Comparison of ENCODE assay signal across 20 cellular contexts in the genomic region with DNA sequence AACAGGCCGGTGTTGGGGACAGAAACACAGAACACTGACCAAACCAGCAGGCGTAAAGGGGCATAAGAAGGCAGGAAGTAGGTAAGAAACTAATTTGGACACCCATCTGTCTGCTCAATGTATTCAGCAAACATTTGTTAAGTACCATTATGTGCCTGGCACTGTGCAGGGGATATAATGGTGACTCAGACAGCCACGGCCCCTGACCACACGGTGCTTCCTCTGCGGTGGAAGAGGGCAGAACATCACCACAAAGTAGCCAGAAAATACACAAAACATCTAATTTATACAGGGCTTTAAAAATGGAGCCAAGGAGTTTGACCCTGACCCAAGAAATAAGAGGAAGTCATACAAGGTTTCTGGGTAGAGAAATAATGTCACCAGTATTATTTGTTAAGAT. TPM values are rescaled to one million over a fixed set of nuclear protein-coding genes. Genes with fewer than 3 reads are reported as not detected.
DNase-seq lines count a peak whose midpoint lies in the region; ATAC-seq and TF ChIP-seq lines count a peak whose summit lies in the region.
"Had no signal": no experiment of that assay in that cellular context is flagged by ENCODE, and none has a peak within 500 bp of the region (broad histone marks: within the 10 kb centered on the region; RNA-seq: fewer than 3 reads in every experiment).

No MANE protein-coding gene starts in this region.

- H3K27ac ChIP-seq in IMR-90 (ENCODE audit: insufficient read depth, low read length) (peak overlapping the region; percentile 3; the same call in 1 of the 2 replicates), brain microvascular endothelial cell (peak overlapping the region; percentile 51), trophoblast cell (ENCODE audit: low read depth, low read length) (no peak overlapping the region), WERI-Rb-1 (no peak overlapping the region)
- H3K27ac ChIP-seq: ascending aorta, suprapubic skin had no signal

- no peaks in the 10 kb centered on the region for H3K79me2 ChIP-seq in trophoblast cell (ENCODE audit: control insufficient read depth, insufficient read depth, low read length, poor library complexity)

- peak overlapping the region; percentile 43 for H2BK5ac ChIP-seq in IMR-90 (ENCODE audit: low read depth, low read length, poor library complexity, severe bottlenecking)
- no peak overlapping the region for H2BK5ac ChIP-seq in trophoblast cell (ENCODE audit: low read depth, low read length, poor library complexity)

- dilution Hi-C loops in IMR-90 (cut with HindIII; ENCODE audit: low sequenced_read_pairs, unreplicated experiment), result no loop called here

- WGBS in IMR-90 (ENCODE audit: extremely low coverage in 2 of 2, insufficient read length in 1 of 2), 2 experiments, result 83% methylated on average over 1 of the region's 5 CpGs; no CpG with 5 or more reads in 1 of the 2 experiments
- whole genome bisulfite sequencing in trophoblast cell (ENCODE audit: extremely low coverage, insufficient coverage, insufficient read length), result no CpG with 5 or more reads among the region's 5 CpGs

- peaks cover 7% of the 10 kb centered on the region for H3K9me1 ChIP-seq in IMR-90 (ENCODE audit: insufficient read depth, low read length)

- H3K9me3 Mint-ChIP-seq in activated CD4-positive, alpha-beta T cell treated with anti-CD3 and anti-CD28 coated beads, Interleukin-2, amount 10 ng/mL, durations not matched to agents 7 days and 5 days, result no peaks in the 10 kb centered on the region
- H3K9me3 Mint-ChIP-seq: memory B cell had no signal

- no peak overlapping the region for H3K4me3 ChIP-seq in IMR-90 (ENCODE audit: insufficient read depth, low read depth, low read length)
- no peak overlapping the region for H3K4me3 ChIP-seq in brain microvascular endothelial cell (ENCODE audit: low read depth, low read length)
- H3K4me3 ChIP-seq in trophoblast cell (ENCODE audit: low read depth, low read length), result no peak overlapping the region
- H3K4me3 ChIP-seq in WERI-Rb-1 (ENCODE audit: low read depth, low read length), result no peak overlapping the region
- H3K4me3 ChIP-seq: ascending aorta, psoas muscle, suprapubic skin had no signal

- POLR2A ChIA-PET in IMR-90 (lab: Charles Lee; ENCODE audit: unreplicated experiment), result no interaction called here
- POLR2A ChIA-PET in activated CD4-positive, alpha-beta T cell treated with anti-CD3 and anti-CD28 coated beads, Interleukin-2, amount 10 ng/mL, durations not matched to agents 7 days and 5 days (lab: Charles Lee), result no interaction called here

- H4K12ac ChIP-seq in trophoblast cell (ENCODE audit: low read depth, low read length), result no peak overlapping the region

- H3K4ac ChIP-seq in IMR-90 (ENCODE audit: low read depth, low read length), result peak overlapping the region; percentile 45
- H3K4ac ChIP-seq in trophoblast cell (ENCODE audit: low read depth, low read length), result peak overlapping the region; percentile 57

- ATAC-seq in IMR-90 (ENCODE audit: low read depth), result no peak
- ATAC-seq in GM19463 (IDR thresholded peaks at IDR 0.05; ENCODE audit: unreplicated experiment), result no peak
- ATAC-seq: psoas muscle had no signal

- CTCF ChIA-PET in IMR-90 (lab: Yijun Ruan, JAX), result no interaction called here
- CTCF ChIA-PET in activated CD4-positive, alpha-beta T cell treated with anti-CD3 and anti-CD28 coated beads, Interleukin-2, amount 10 ng/mL, durations not matched to agents 7 days and 5 days (lab: Charles Lee), result interaction anchor here (1.0 kb wide), 1 partner anchor 13 kb away, joined by 3 read pairs; the partner anchor contains the start of gene DNAJC11

- H4K8ac ChIP-seq in IMR-90 (ENCODE audit: low read depth in 2 of 2, low read length in 2 of 2), result peak overlapping the region; percentile 22 to 58; a peak in 3 of 4 replicates
- H4K8ac ChIP-seq in trophoblast cell (ENCODE audit: low read depth, low read length), result no peak overlapping the region

- H3K56ac ChIP-seq in IMR-90 (ENCODE audit: extremely low read depth, insufficient read depth, low read length), result no peak overlapping the region

- no peak overlapping the region for H2BK12ac ChIP-seq in trophoblast cell (ENCODE audit: low read length)

- TF ChIP-seq POLR2A in IMR-90 (IDR thresholded peaks at IDR 0.05; ENCODE audit: low read depth, low read length), result no peak

- intact Hi-C loops in IMR-90 (cut with micrococcal nuclease), result no loop called here

- in situ Hi-C loops in IMR-90 (cut with MboI; ENCODE audit: low sequenced_read_pairs), result no loop called here
- in situ Hi-C loops in brain microvascular endothelial cell (cut with HindIII; ENCODE audit: low pct_ligation_motif_present, low sequenced_read_pairs), result no loop called here

- H3K9ac ChIP-seq in IMR-90 (ENCODE audit: low read depth, low read length) (no peak overlapping the region), trophoblast cell (ENCODE audit: low read length) (no peak overlapping the region)

- H3K27me3 ChIP-seq in IMR-90 (ENCODE audit: control insufficient read depth, insufficient read depth, low read length), result no peaks in the 10 kb centered on the region
- no peaks in the 10 kb centered on the region for H3K27me3 ChIP-seq in brain microvascular endothelial cell (replicated peaks)
- no peaks in the 10 kb centered on the region for H3K27me3 ChIP-seq in trophoblast cell (ENCODE audit: insufficient read depth, low read length)
- H3K27me3 ChIP-seq in WERI-Rb-1 (ENCODE audit: insufficient read depth, low read depth, severe bottlenecking), result no peaks in the 10 kb centered on the region
- H3K27me3 ChIP-seq: ascending aorta, suprapubic skin had no signal

- no TSS peak for BruUV-seq in IMR-90 (replicated peaks; lab: Mats Ljungman, UMichigan)

- no peak overlapping the region for H3K4me3 Mint-ChIP-seq in activated CD4-positive, alpha-beta T cell treated with anti-CD3 and anti-CD28 coated beads, Interleukin-2, amount 10 ng/mL, durations not matched to agents 7 days and 5 days
- H3K4me3 Mint-ChIP-seq: memory B cell had no signal

- H2AK9ac ChIP-seq in IMR-90 (replicated peaks; ENCODE audit: low read depth, low read length, poor library complexity), result peak overlapping the region; percentile 8

- DNase-seq in IMR-90 (peak; percentile 18), OCI-M1 (lab: John Stamatoyannopoulos, UW) (peak; percentile 18), brain microvascular endothelial cell (peak; percentile 44), trophoblast cell (no peak), WERI-Rb-1 (no peak)
- no peak for DNase-seq in activated CD4-positive, alpha-beta T cell treated with anti-CD3 and anti-CD28 coated beads, Interleukin-2, amount 10 ng/mL, durations not matched to agents 7 days and 5 days
- DNase-seq: activated CD8-positive, alpha-beta memory T cell treated with anti-CD3 and anti-CD28 coated beads, Interleukin-2, amount 50 U/mL, for 48 hours; activated naive CD4-positive, alpha-beta T cell; AML-193; hypothalamus; kidney; NCI-H1092 treated with DMSO at 0.1 percent for 48 hours; NCI-H524 treated with DMSO at 0.1 percent for 48 hours; psoas muscle; SIG-M5; stimulated activated CD8-positive, alpha-beta memory T cell treated with anti-CD3 and anti-CD28 coated beads, Interleukin-4, amount 100 ng/mL, for 48 hours had no signal

- no peaks in the 10 kb centered on the region for H3K27me3 Mint-ChIP-seq in activated CD4-positive, alpha-beta T cell treated with anti-CD3 and anti-CD28 coated beads, Interleukin-2, amount 10 ng/mL, durations not matched to agents 7 days and 5 days
- H3K27me3 Mint-ChIP-seq: memory B cell had no signal

- H3K36me3 ChIP-seq in IMR-90 (ENCODE audit: control insufficient read depth, insufficient read depth, low read length), result peaks cover 2% of the 10 kb centered on the region
- no peaks in the 10 kb centered on the region for H3K36me3 ChIP-seq in brain microvascular endothelial cell (replicated peaks)
- H3K36me3 ChIP-seq in trophoblast cell (ENCODE audit: control insufficient read depth in 1 of 2, insufficient read depth in 2 of 2, low read length in 2 of 2), result peaks cover 0 to 4% of the 10 kb centered on the region in 2 experiments
- H3K36me3 ChIP-seq in WERI-Rb-1, result no peaks in the 10 kb centered on the region
- H3K36me3 ChIP-seq: ascending aorta, suprapubic skin had no signal

- H2AFZ ChIP-seq in IMR-90 (replicated peaks; ENCODE audit: low read length, poor library complexity) (no peak overlapping the region), trophoblast cell (ENCODE audit: insufficient read depth, low read length, poor library complexity) (no peak overlapping the region)

- H4K5ac ChIP-seq in IMR-90 (ENCODE audit: low read depth, low read length), result peak overlapping the region; percentile 60; the same call in 1 of the 2 replicates

- H3K79me1 ChIP-seq in IMR-90 (ENCODE audit: low read depth in 1 of 2, low read length in 2 of 2) (peaks cover 30 to 63% of the 10 kb centered on the region in 2 experiments), trophoblast cell (ENCODE audit: low read length) (no peaks in the 10 kb centered on the region)

- H3K18ac ChIP-seq in IMR-90 (ENCODE audit: low read depth, low read length), result no peak overlapping the region
- no peak overlapping the region for H3K18ac ChIP-seq in trophoblast cell (ENCODE audit: low read length)

- H3K23ac ChIP-seq in IMR-90 (ENCODE audit: low read depth, low read length) (peak overlapping the region; percentile 17; the same call in 1 of the 2 replicates), trophoblast cell (ENCODE audit: low read length) (no peak overlapping the region)

- no peaks in the 10 kb centered on the region for H3K36me3 Mint-ChIP-seq in activated CD4-positive, alpha-beta T cell treated with anti-CD3 and anti-CD28 coated beads, Interleukin-2, amount 10 ng/mL, durations not matched to agents 7 days and 5 days (ENCODE audit: low read depth)

- no peak for TF ChIP-seq RAD21 in IMR-90 (IDR thresholded peaks at IDR 0.05; ENCODE audit: low read length)

- no peak overlapping the region for H3K4me2 ChIP-seq in IMR-90 (ENCODE audit: low read depth, low read length)
- no peak overlapping the region for H3K4me2 ChIP-seq in trophoblast cell (ENCODE audit: low read length)

- H3K9me3 ChIP-seq in IMR-90 (ENCODE audit: control insufficient read depth, insufficient read depth, low read length) (no peaks in the 10 kb centered on the region), trophoblast cell (ENCODE audit: insufficient read depth, low read depth, low read length) (no peaks in the 10 kb centered on the region), WERI-Rb-1 (ENCODE audit: severe bottlenecking) (no peaks in the 10 kb centered on the region)
- H3K9me3 ChIP-seq: ascending aorta, psoas muscle, suprapubic skin had no signal

- H3K4me1 ChIP-seq in IMR-90 (ENCODE audit: control insufficient read depth, insufficient read depth, low read length), result peaks cover 15% of the 10 kb centered on the region
- H3K4me1 ChIP-seq in trophoblast cell (ENCODE audit: control insufficient read depth in 1 of 2, insufficient read depth in 2 of 2, low read length in 2 of 2), result no peaks in the 10 kb centered on the region
- H3K4me1 ChIP-seq: ascending aorta, suprapubic skin had no signal

- peak overlapping the region; percentile 57 for H2BK20ac ChIP-seq in IMR-90 (ENCODE audit: low read depth, low read length)

- no peak overlapping the region for H3K27ac Mint-ChIP-seq in activated CD4-positive, alpha-beta T cell treated with anti-CD3 and anti-CD28 coated beads, Interleukin-2, amount 10 ng/mL, durations not matched to agents 7 days and 5 days
- H3K27ac Mint-ChIP-seq: memory B cell had no signal

- H3K4me1 Mint-ChIP-seq in activated CD4-positive, alpha-beta T cell treated with anti-CD3 and anti-CD28 coated beads, Interleukin-2, amount 10 ng/mL, durations not matched to agents 7 days and 5 days, result peaks cover 14% of the 10 kb centered on the region

- H4K20me1 ChIP-seq in IMR-90 (ENCODE audit: insufficient read depth, low read length), result peaks cover 4% of the 10 kb centered on the region; the same call in 1 of the 2 replicates

- H3K14ac ChIP-seq in IMR-90 (replicated peaks; ENCODE audit: low read depth, low read length), result 0 out of 2 replicates have a peak overlapping the region, but pooled peaks have one; percentile 37
- no peak overlapping the region for H3K14ac ChIP-seq in trophoblast cell (ENCODE audit: low read length)

- peak overlapping the region; percentile 30; the same call in 1 of the 3 replicates for H2BK15ac ChIP-seq in IMR-90 (ENCODE audit: low read depth, low read length)

- H2AK5ac ChIP-seq in IMR-90 (ENCODE audit: low read depth, low read length) (peak overlapping the region; percentile 71; the same call in 1 of the 2 replicates), trophoblast cell (ENCODE audit: low read length) (no peak overlapping the region)

- TF ChIP-seq CTCF in IMR-90 (conservative IDR thresholded peaks at IDR 0.05; ENCODE audit: low read depth, low read length), result no peak
- no peak for TF ChIP-seq CTCF in brain microvascular endothelial cell (IDR thresholded peaks at IDR 0.05; ENCODE audit: low read depth, low read length, missing control alignments)
- TF ChIP-seq CTCF in WERI-Rb-1 (IDR thresholded peaks at IDR 0.05; ENCODE audit: low read depth, low read length), result no peak

- H4K91ac ChIP-seq in IMR-90 (ENCODE audit: insufficient read depth, low read depth, low read length) (no peak overlapping the region), trophoblast cell (ENCODE audit: low read depth, low read length) (no peak overlapping the region)

- H2BK120ac ChIP-seq in IMR-90 (ENCODE audit: low read depth, low read length) (peak overlapping the region; percentile 73), trophoblast cell (ENCODE audit: insufficient read depth, low read length, poor library complexity) (no peak overlapping the region)

RNA-seq across cellular contexts. Expression of gene DNAJC11, which starts 12.9 kb away (rescaled TPM):
- 38.7 and 41.7 TPM in 2 replicates for total RNA-seq in IMR-90 (2012; rRNA removed)
- polyA plus RNA-seq in IMR-90 (2012; rRNA removed), result 47.8 and 48.5 TPM in 2 replicates
- 26.3 and 27.7 TPM in 2 replicates for polyA plus RNA-seq in IMR-90 (2012; cell fraction: cytosol; rRNA removed)
- polyA plus RNA-seq in IMR-90 (2012; cell fraction: nucleus; rRNA removed; ENCODE audit: low replicate concordance), result 81.9 and 90.2 TPM in 2 replicates
- polyA plus RNA-seq in trophoblast cell (2013), result 40.7 and 42.6 TPM in 2 replicates
- 10 to 100 TPM; 43.0 to 52.1 TPM for total RNA-seq in activated CD4-positive, alpha-beta T cell treated with anti-CD3 and anti-CD28 coated beads, Interleukin-2, amount 10 ng/mL, durations not matched to agents 7 days and 5 days

Comparison
In these comparisons a context has a peak if more than half of its experiments do, and no peak if none do; other contexts are left out.
1. DNase-seq: peak in IMR-90 (single experiment), OCI-M1 (single experiment) and brain microvascular endothelial cell (single experiment); none in trophoblast cell (0 of 2), activated CD4-positive, alpha-beta T cell treated with anti-CD3 and anti-CD28 coated beads, Interleukin-2, amount 10 ng/mL, durations not matched to agents 7 days and 5 days (single experiment) and WERI-Rb-1 (single experiment).
2. H3K27ac ChIP-seq: peak in IMR-90 (single experiment) and brain microvascular endothelial cell (single experiment); none in trophoblast cell (single experiment) and WERI-Rb-1 (single experiment).